Comparison of ENCODE assay signal across 9 cellular contexts in the genomic region with DNA sequence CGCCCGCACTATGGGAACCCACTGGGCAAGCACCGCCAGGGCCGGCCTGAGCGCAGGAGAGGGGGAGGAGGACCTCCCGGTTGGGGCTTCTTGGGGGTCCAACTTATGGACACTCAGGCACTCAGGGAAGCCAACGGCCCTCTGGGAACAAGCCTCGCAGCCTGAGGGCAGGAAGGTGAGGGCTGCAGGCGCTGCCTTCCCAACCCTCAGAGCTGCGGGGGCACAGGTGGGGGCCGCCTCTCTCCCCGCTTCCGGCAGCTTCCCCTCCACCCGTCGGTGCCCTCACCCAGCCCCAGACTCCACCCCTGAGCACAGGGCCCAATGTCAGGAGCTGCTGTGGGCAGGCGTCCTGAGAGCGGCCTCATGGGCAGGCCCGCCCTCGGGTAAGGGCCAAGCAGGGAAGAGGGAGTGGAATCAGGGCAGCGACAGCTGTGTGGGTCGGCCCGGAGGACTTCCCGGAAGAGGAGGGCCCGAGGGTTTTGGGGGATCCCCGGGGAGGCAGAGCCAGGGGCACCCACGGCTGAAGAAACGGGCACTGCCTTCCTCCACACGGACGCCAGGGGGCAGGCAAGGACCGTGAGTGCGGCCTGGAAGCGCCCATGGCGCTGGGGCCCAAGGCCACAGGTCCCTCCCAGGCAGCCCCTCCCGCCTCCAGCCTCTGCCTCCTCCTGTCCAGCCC. TPM values are rescaled to one million over a fixed set of nuclear protein-coding genes. Genes with fewer than 3 reads are reported as not detected.
A peak's percentile ranks its signal among the peaks of the same experiment; 100 is the strongest.
DNase-seq lines count a peak whose midpoint lies in the region; ATAC-seq and TF ChIP-seq lines count a peak whose summit lies in the region.
"Had no signal": no experiment of that assay in that cellular context is flagged by ENCODE, and none has a peak within 500 bp of the region (broad histone marks: within the 10 kb centered on the region; RNA-seq: fewer than 3 reads in every experiment).

No MANE protein-coding gene starts in this region.

- no peaks in the 10 kb centered on the region for H3K36me3 Mint-ChIP-seq in CD4-positive, alpha-beta T cell (ENCODE audit: low read depth)

- peak; percentile 86 for ATAC-seq in CD4-positive, alpha-beta T cell (ENCODE audit: poor library complexity)
- ATAC-seq in GM19328 (IDR thresholded peaks at IDR 0.05; ENCODE audit: unreplicated experiment) (peak; percentile 73), HG03460 (IDR thresholded peaks at IDR 0.05; ENCODE audit: unreplicated experiment) (peak; percentile 86), lower lobe of right lung (peak; percentile 94 to 95)

- peak overlapping the region; percentile 59 for H3K27ac ChIP-seq in CD4-positive, alpha-beta T cell (ENCODE audit: low read depth, low read length)
- peak overlapping the region; percentile 88 for H3K27ac ChIP-seq in lower lobe of right lung

- peak overlapping the region; percentile 78 for H3K27ac Mint-ChIP-seq in CD4-positive, alpha-beta T cell

- H3K27me3 Mint-ChIP-seq in CD4-positive, alpha-beta T cell, result no peaks in the 10 kb centered on the region

- CTCF ChIA-PET in CD4-positive, alpha-beta T cell (lab: Charles Lee), result interaction anchor here (0.7 to 2.9 kb wide), 25 partner anchors 9 to 443 kb away, joined by 3 to 18 read pairs (median 5); a partner anchor contains a TSS

- H3K4me1 Mint-ChIP-seq in CD4-positive, alpha-beta T cell (ENCODE audit: low read depth), result peaks cover 16% of the 10 kb centered on the region

- TF ChIP-seq CTCF in CD4-positive, alpha-beta T cell (IDR thresholded peaks at IDR 0.05), result peak; percentile 97
- peak; percentile 98 for TF ChIP-seq CTCF in lower lobe of right lung (IDR thresholded peaks at IDR 0.05)

- H3K4me3 Mint-ChIP-seq in CD4-positive, alpha-beta T cell, result peak overlapping the region; percentile 80

- peak; percentile 83 to 91 (median 87) for DNase-seq in CD4-positive, alpha-beta T cell
- DNase-seq in NCI-H69 (lab: John Stamatoyannopoulos, UW) (peak; percentile 87), dermis microvascular lymphatic vessel endothelial cell (ENCODE audit: low read depth in 2 of 2) (peak; percentile 84 to 85), lower lobe of right lung (peak; percentile 98)
- DNase-seq in activated CD4-positive, alpha-beta T cell treated with anti-CD3 and anti-CD28 coated beads, Interleukin-2, amount 50 U/mL, for 1 hour, result peak; percentile 88
- peak; percentile 86 to 90 (median 88) for DNase-seq in stimulated activated CD4-positive, alpha-beta T cell treated with anti-CD3 and anti-CD28 coated beads, TNF-alpha, amount 100 ng/mL, for 4 hours (ENCODE audit: low read depth in 3 of 3)

- peak overlapping the region; percentile 60 for H3K4me3 ChIP-seq in lower lobe of right lung

- intact Hi-C loops in CD4-positive, alpha-beta T cell (cut with DNase I, micrococcal nuclease), result loop anchor here (1.0 to 5.0 kb wide), 17 partner anchors 15 to 585 kb away; a partner anchor contains a TSS
- intact Hi-C loops in lower lobe of right lung (cut with DNase I), result no loop called here

- H3K27me3 ChIP-seq in CD4-positive, alpha-beta T cell (ENCODE audit: control insufficient read depth, insufficient read depth, low read length), result no peaks in the 10 kb centered on the region
- peaks cover 6% of the 10 kb centered on the region for H3K27me3 ChIP-seq in lower lobe of right lung (ENCODE audit: low read depth)

- H3K9me3 ChIP-seq in CD4-positive, alpha-beta T cell (ENCODE audit: control insufficient read depth, low read length), result no peaks in the 10 kb centered on the region
- H3K9me3 ChIP-seq in lower lobe of right lung, result no peaks in the 10 kb centered on the region

- H3K4me1 ChIP-seq in lower lobe of right lung, result peaks cover 45% of the 10 kb centered on the region

- H3K36me3 ChIP-seq in lower lobe of right lung, result no peaks in the 10 kb centered on the region

- no peaks in the 10 kb centered on the region for H3K9me3 Mint-ChIP-seq in CD4-positive, alpha-beta T cell

- POLR2A ChIA-PET in CD4-positive, alpha-beta T cell (lab: Charles Lee), result interaction anchor here (0.7 to 3.9 kb wide), 26 partner anchors 8 to 520 kb away, joined by 3 to 71 read pairs (median 6); a partner anchor contains a TSS

RNA-seq across cellular contexts. Expression of a gene that starts 0.5 kb away (rescaled TPM):
- total RNA-seq in CD4-positive, alpha-beta T cell, result under 1 TPM; 0.19 to 0.22 TPM
- total RNA-seq in dermis microvascular lymphatic vessel endothelial cell, result under 0.01 TPM in 2 replicates
- 4.2 TPM for total RNA-seq in lower lobe of right lung

RNA-seq across cellular contexts. Expression of a gene that starts 9.9 kb away (rescaled TPM):
- not detected for total RNA-seq in CD4-positive, alpha-beta T cell
- total RNA-seq in dermis microvascular lymphatic vessel endothelial cell, result not detected in 2 replicates
- not detected for total RNA-seq in lower lobe of right lung
- total RNA-seq: subcutaneous adipose tissue had no signal

RNA-seq across cellular contexts. Expression of a gene that starts 16.3 kb away (rescaled TPM):
- 1 to 10 TPM; 1.7 to 1.8 TPM for total RNA-seq in CD4-positive, alpha-beta T cell
- total RNA-seq in dermis microvascular lymphatic vessel endothelial cell, result 1.1 and 1.3 TPM in 2 replicates
- 1.3 TPM for total RNA-seq in lower lobe of right lung

RNA-seq across cellular contexts. Expression of a gene that starts 17.1 kb away (rescaled TPM):
- total RNA-seq in CD4-positive, alpha-beta T cell, result 100 to 1,000 TPM; 249 to 251 TPM
- 16.3 and 36.2 TPM in 2 replicates for total RNA-seq in dermis microvascular lymphatic vessel endothelial cell
- total RNA-seq in lower lobe of right lung, result 305 TPM

RNA-seq across cellular contexts. Expression of a gene that starts 36.4 kb away (rescaled TPM):
- total RNA-seq in CD4-positive, alpha-beta T cell, result 10 to 100 TPM; 57.7 to 59.6 TPM
- 25.7 and 30.1 TPM in 2 replicates for total RNA-seq in dermis microvascular lymphatic vessel endothelial cell
- 59.6 TPM for total RNA-seq in lower lobe of right lung

Comparison
In these comparisons a context has a peak if more than half of its experiments do, and no peak if none do; other contexts are left out.
1. Peak in every context shown above with its lines: DNase-seq, ATAC-seq, H3K4me3 ChIP-seq and H3K27ac ChIP-seq.